Comparison of ENCODE assay signal across 8 cellular contexts in the genomic region with DNA sequence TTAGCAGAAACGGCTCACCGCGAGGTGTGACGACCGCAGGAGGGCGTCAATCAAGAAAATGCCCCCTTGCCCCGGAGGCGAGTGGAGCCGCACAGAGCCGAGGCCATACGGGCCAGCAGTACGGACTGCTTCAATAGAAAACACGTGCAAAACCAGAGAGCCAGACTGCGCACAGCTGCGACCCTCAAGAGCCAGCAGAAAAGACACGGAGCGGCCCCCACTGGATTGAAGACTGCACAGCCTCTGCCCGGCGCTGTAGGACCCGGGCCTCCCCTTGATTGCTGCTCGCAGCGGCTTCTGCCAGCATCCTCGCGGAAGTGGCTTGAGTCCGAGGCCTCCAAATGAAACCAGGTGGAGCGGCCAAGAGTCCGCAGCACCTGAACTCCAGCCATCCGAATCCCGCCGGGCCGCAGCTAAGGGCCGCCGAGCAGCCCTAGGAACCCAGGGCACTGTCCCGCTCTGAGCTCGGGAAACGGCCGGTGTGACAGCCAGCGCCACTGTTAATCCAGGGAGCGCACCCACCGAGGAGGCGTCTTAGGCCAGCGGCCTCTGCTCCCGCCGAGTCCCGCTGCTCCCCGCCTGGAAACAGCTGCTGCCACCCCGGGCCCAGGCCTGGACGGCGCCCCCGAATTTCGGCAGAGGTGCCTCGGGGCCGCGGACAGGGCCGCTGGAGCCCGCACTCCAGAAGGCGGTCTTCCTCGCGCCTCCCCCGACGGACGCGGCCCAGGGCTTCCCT. TPM values are rescaled to one million over a fixed set of nuclear protein-coding genes. Genes with fewer than 3 reads are reported as not detected.
DNase-seq lines count a peak whose midpoint lies in the region; ATAC-seq and TF ChIP-seq lines count a peak whose summit lies in the region.

No MANE protein-coding gene starts in this region.

- peaks cover 7% of the 10 kb centered on the region for H3K4me1 ChIP-seq in A673 (ENCODE audit: insufficient read depth, low read length, poor library complexity, severe bottlenecking)

- ATAC-seq in HG03571 (IDR thresholded peaks at IDR 0.05; ENCODE audit: unreplicated experiment) (peak; percentile 41), T-helper 17 cell (peak; percentile 31), HG02973 (IDR thresholded peaks at IDR 0.05; ENCODE audit: unreplicated experiment) (no peak)
- ATAC-seq in naive thymus-derived CD8-positive, alpha-beta T cell = peak; percentile 4 to 25

- peaks cover 41% of the 10 kb centered on the region for H3K27me3 Mint-ChIP-seq in T-helper 17 cell
- peaks cover 29 to 72% (median 38%) of the 10 kb centered on the region in 5 donors for H3K27me3 Mint-ChIP-seq in naive thymus-derived CD8-positive, alpha-beta T cell

- peak overlapping the region; percentile 82 for H3K4me3 Mint-ChIP-seq in T-helper 17 cell
- peak overlapping the region; percentile 63 to 87 (median 80) for H3K4me3 Mint-ChIP-seq in naive thymus-derived CD8-positive, alpha-beta T cell

- H3K4me3 ChIP-seq in A673 (ENCODE audit: low read depth, low read length, poor library complexity, severe bottlenecking) = peak overlapping the region; percentile 82

- BruUV-seq in A673 (replicated peaks; lab: Mats Ljungman, UMichigan) = no TSS peak

- H3K36me3 Mint-ChIP-seq in T-helper 17 cell (ENCODE audit: low read depth) = no peaks in the 10 kb centered on the region
- H3K36me3 Mint-ChIP-seq in naive thymus-derived CD8-positive, alpha-beta T cell = peaks cover 0 to 22% (median 6%) of the 10 kb centered on the region in 3 donors

- DNase-seq in A673 (ENCODE audit: low spot score) (peak; percentile 14), GM13976 (ENCODE audit: low spot score) (peak; percentile 55), T-helper 17 cell (no peak), fibroblast of gingiva (ENCODE audit: low read depth) (peak; percentile 27), cortex of kidney (lab: John Stamatoyannopoulos, UW) (no peak)
- DNase-seq in naive thymus-derived CD8-positive, alpha-beta T cell = peak in 2 of 10 donors; percentile 27 to 34

- peaks cover 16% of the 10 kb centered on the region for H3K4me1 Mint-ChIP-seq in T-helper 17 cell
- H3K4me1 Mint-ChIP-seq in naive thymus-derived CD8-positive, alpha-beta T cell = peaks cover 14 to 40% (median 27%) of the 10 kb centered on the region in 4 donors

- POLR2A ChIA-PET in A673 (lab: Charles Lee; ENCODE audit: low non-redundant PET) = no interaction called here
- POLR2A ChIA-PET in naive thymus-derived CD8-positive, alpha-beta T cell (lab: Charles Lee) = interaction anchor here (0.6 kb wide), 1 partner anchor 22 kb away, joined by 3 read pairs; no protein-coding TSS in a partner anchor

- H3K9me3 ChIP-seq in A673 (ENCODE audit: low read depth, low read length, poor library complexity, severe bottlenecking) (no peaks in the 10 kb centered on the region), T-helper 17 cell (ENCODE audit: control insufficient read depth, low read length, poor library complexity, severe bottlenecking) (no peaks in the 10 kb centered on the region)

- H3K9me3 Mint-ChIP-seq in naive thymus-derived CD8-positive, alpha-beta T cell = peaks cover 0 to 22% (median 6%) of the 10 kb centered on the region in 9 donors

- TF ChIP-seq CTCF in A673 (conservative IDR thresholded peaks at IDR 0.05; ENCODE audit: low read depth, low read length) = no peak
- no peak for TF ChIP-seq CTCF in GM13976 (IDR thresholded peaks at IDR 0.05; ENCODE audit: borderline replicate concordance, control extremely low read depth, extremely low read depth, insufficient read depth, missing control alignments)

- in situ Hi-C loops in GM13976 (cut with MboI; ENCODE audit: low sequenced_read_pairs, unreplicated experiment) = no loop called here

- no peaks in the 10 kb centered on the region for H3K36me3 ChIP-seq in A673 (ENCODE audit: insufficient read depth, low read length, poor library complexity, severe bottlenecking)

- intact Hi-C loops in A673 (cut with micrococcal nuclease; ENCODE audit: unreplicated experiment) = no loop called here

- H3K27me3 ChIP-seq in A673 (replicated peaks; ENCODE audit: insufficient read depth, low read depth, low read length, poor library complexity) = no peaks in the 10 kb centered on the region

- H3K27ac ChIP-seq in A673 (ENCODE audit: low read depth, low read length, poor library complexity, severe bottlenecking) = no peak overlapping the region

- CTCF ChIA-PET in A673 (lab: Charles Lee) = interaction anchor here (0.6 kb wide), 1 partner anchor 166 kb away, joined by 4 read pairs; no protein-coding TSS in a partner anchor

- H3K27ac Mint-ChIP-seq in T-helper 17 cell = no peak overlapping the region
- H3K27ac Mint-ChIP-seq in naive thymus-derived CD8-positive, alpha-beta T cell = peak overlapping the region in 3 of 10 donors; percentile 33 to 37 (median 33)

RNA-seq across cellular contexts. Expression of a gene that starts 0.7 kb away (rescaled TPM):
- total RNA-seq in A673 (2021) = 8.4 and 12.1 TPM in 2 replicates
- total RNA-seq in T-helper 17 cell = 1 to 10 TPM; 3.9 to 4.9 TPM
- total RNA-seq in naive thymus-derived CD8-positive, alpha-beta T cell = 1 to 10 TPM; 3.2 to 3.9 TPM
- polyA plus RNA-seq in naive thymus-derived CD8-positive, alpha-beta T cell = under 1 TPM; 0.09 to 0.45 (median 0.09) TPM

Comparison
In these comparisons a context has a peak if more than half of its experiments do, and no peak if none do; other contexts are left out.
1. DNase-seq: peak in A673 (single experiment), GM13976 (single experiment) and fibroblast of gingiva (single experiment); none in T-helper 17 cell (0 of 3) and cortex of kidney (single experiment).